ENCODE assay signal across 9 cellular contexts in the genomic region with DNA sequence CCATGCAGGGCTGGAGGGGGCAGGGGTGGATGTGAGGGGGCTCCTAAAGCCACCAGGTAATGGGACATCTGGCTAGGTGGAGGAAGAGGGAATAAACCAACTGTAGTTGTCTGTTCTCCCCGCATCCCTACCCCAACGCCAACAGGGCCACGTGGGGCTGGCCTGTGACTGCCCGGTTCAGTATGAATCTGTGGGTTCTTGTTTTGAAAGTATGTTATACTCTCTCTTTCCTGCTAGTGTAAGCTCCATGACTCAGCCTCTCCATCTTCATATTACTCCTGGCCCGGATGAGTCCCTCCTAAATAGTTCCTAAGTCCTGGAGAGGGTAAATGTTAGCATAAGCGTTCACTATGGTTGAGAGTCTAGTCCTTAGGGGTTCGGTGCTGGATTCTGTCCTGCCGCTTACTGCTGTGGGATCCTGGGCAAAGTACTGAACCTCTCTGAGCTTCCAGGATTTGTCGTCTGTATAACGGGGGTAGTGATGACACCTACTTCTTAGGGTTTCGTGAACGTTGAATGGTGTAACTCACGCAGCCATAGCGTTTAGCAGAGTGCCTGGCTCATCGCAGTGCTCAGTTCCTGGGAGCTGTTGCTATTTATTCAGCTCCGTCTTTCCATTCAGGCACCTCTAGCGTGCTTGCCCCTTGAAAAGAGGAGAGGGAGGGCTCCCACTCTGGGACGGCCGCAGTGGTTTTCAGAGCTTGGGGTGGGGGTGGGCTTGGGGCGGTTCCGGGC. TPM values are rescaled to one million over a fixed set of nuclear protein-coding genes. Genes with fewer than 3 reads are reported as not detected.
DNase-seq lines count a peak whose midpoint lies in the region; ATAC-seq and TF ChIP-seq lines count a peak whose summit lies in the region.
"Had no signal": no experiment of that assay in that cellular context is flagged by ENCODE, and none has a peak within 500 bp of the region (broad histone marks: within the 10 kb centered on the region; RNA-seq: fewer than 3 reads in every experiment).

No MANE protein-coding gene starts in this region.

- peaks cover 0 to 12% (median 6%) of the 10 kb centered on the region in 7 donors for H3K9me3 Mint-ChIP-seq in CD14-positive monocyte
- H3K9me3 Mint-ChIP-seq in endodermal cell, result no peaks in the 10 kb centered on the region

- H3K79me2 ChIP-seq in Karpas-422 (ENCODE audit: low read length), result no peaks in the 10 kb centered on the region

- H3K4me3 ChIP-seq in Karpas-422 (ENCODE audit: low read length), result peak overlapping the region; percentile 22; the same call in 1 of the 2 replicates
- H3K4me3 ChIP-seq in endodermal cell (ENCODE audit: low read length), result peak overlapping the region; percentile 72

- H4K20me1 ChIP-seq in Karpas-422 (ENCODE audit: insufficient read depth, low read depth, low read length), result no peaks in the 10 kb centered on the region

- no peaks in the 10 kb centered on the region for H3K9me2 ChIP-seq in Karpas-422 (replicated peaks; ENCODE audit: insufficient read depth, low read length)

- H3K9me3 ChIP-seq in Karpas-422 (ENCODE audit: low read length) (no peaks in the 10 kb centered on the region), endodermal cell (ENCODE audit: control insufficient read depth, low read length) (no peaks in the 10 kb centered on the region)

- intact Hi-C loops in CD14-positive monocyte (cut with micrococcal nuclease), result loop anchor here in 1 of 2 donors (2.0 kb wide), 1 partner anchor 498 kb away; no protein-coding TSS in a partner anchor

- H2AFZ ChIP-seq in Karpas-422 (ENCODE audit: low read length), result no peak overlapping the region

- TF ChIP-seq CTCF in CD14-positive monocyte (IDR thresholded peaks at IDR 0.05), result no peak
- TF ChIP-seq CTCF in endodermal cell (conservative IDR thresholded peaks at IDR 0.05), result no peak

- H3K27ac ChIP-seq in Karpas-422 (ENCODE audit: low read length), result no peak overlapping the region
- no peak overlapping the region for H3K27ac ChIP-seq in endodermal cell (ENCODE audit: low read depth, low read length)
- H3K27ac ChIP-seq: SK-N-MC had no signal

- H3K4me3 Mint-ChIP-seq in CD14-positive monocyte, result peak overlapping the region; percentile 49 to 61
- H3K4me3 Mint-ChIP-seq in endodermal cell, result peak overlapping the region; percentile 49

- H3K27me3 Mint-ChIP-seq in CD14-positive monocyte (ENCODE audit: low read depth in 3 of 3) (peaks cover 85 to 94% (median 85%) of the 10 kb centered on the region in 3 donors), endodermal cell (ENCODE audit: insufficient read depth) (peaks cover 95% of the 10 kb centered on the region)

- no peak overlapping the region for H3K27ac Mint-ChIP-seq in CD14-positive monocyte
- no peak overlapping the region for H3K27ac Mint-ChIP-seq in endodermal cell

- ATAC-seq in GM18502 (IDR thresholded peaks at IDR 0.05; ENCODE audit: poor library complexity, unreplicated experiment) (no peak), HG03520 (IDR thresholded peaks at IDR 0.05; ENCODE audit: unreplicated experiment) (no peak)

- peak overlapping the region; percentile 47 for H3K4me2 ChIP-seq in Karpas-422 (ENCODE audit: low read depth, low read length, poor library complexity, severe bottlenecking)

- no peaks in the 10 kb centered on the region for H3K36me3 ChIP-seq in Karpas-422 (ENCODE audit: insufficient read depth, low read length)
- no peaks in the 10 kb centered on the region for H3K36me3 ChIP-seq in endodermal cell (ENCODE audit: control insufficient read depth, insufficient read depth, low read length)

- no peak for DNase-seq in CD14-positive monocyte (ENCODE audit: low spot score)
- DNase-seq in Karpas-422, result no peak
- no peak for DNase-seq in endodermal cell
- peak; percentile 35 for DNase-seq in non-pigmented ciliary epithelial cell (ENCODE audit: low read depth)
- no peak for DNase-seq in Ammon's horn (ENCODE audit: low spot score)
- no peak for DNase-seq in NCI-H187 (lab: John Stamatoyannopoulos, UW)

- 51 to 57% methylated on average over 9 to 21 of the region's 21 CpGs for WGBS in endodermal cell (ENCODE audit: insufficient coverage in 1 of 2, insufficient read length in 1 of 2), 2 experiments

- peaks cover 23% of the 10 kb centered on the region for H3K4me1 Mint-ChIP-seq in CD14-positive monocyte
- H3K4me1 Mint-ChIP-seq in endodermal cell, result peaks cover 4% of the 10 kb centered on the region

- no peak overlapping the region for H3K9ac ChIP-seq in Karpas-422 (ENCODE audit: low read length)
- no peak overlapping the region for H3K9ac ChIP-seq in endodermal cell (ENCODE audit: extremely low read depth, low read length, poor library complexity, severe bottlenecking)

- H3K4me1 ChIP-seq in Karpas-422 (ENCODE audit: low read length), result peaks cover 5% of the 10 kb centered on the region
- no peaks in the 10 kb centered on the region for H3K4me1 ChIP-seq in endodermal cell (ENCODE audit: control insufficient read depth, insufficient read depth, low read length)

- no peaks in the 10 kb centered on the region for H3K27me3 ChIP-seq in Karpas-422 (ENCODE audit: low read length)
- H3K27me3 ChIP-seq in endodermal cell (ENCODE audit: control insufficient read depth, insufficient read depth, low read length, poor library complexity, severe bottlenecking), result peaks cover 49% of the 10 kb centered on the region

- H3K36me3 Mint-ChIP-seq in CD14-positive monocyte (peaks cover 0 to 4% of the 10 kb centered on the region in 2 donors), endodermal cell (ENCODE audit: low read depth) (no peaks in the 10 kb centered on the region)

RNA-seq across cellular contexts. Expression of a gene that starts 28.8 kb away (rescaled TPM):
- polyA plus RNA-seq in CD14-positive monocyte, result not detected
- not detected in 2 replicates for total RNA-seq in Karpas-422 (2014; rRNA removed; shearing (Covaris generic); ENCODE audit: low replicate concordance)
- under 1 TPM; 0.20 to 0.29 TPM for total RNA-seq in endodermal cell
- polyA plus RNA-seq in endodermal cell (2013, experiment 1 of 2), result 4.2 TPM
- 5.4 TPM for polyA plus RNA-seq in endodermal cell (2013, experiment 2 of 2)
